In genomic region chr11:103993502-103993901, GRCh38 we compare ENCODE assay signal across 28 cellular contexts. TPM values are rescaled to one million over a fixed set of nuclear protein-coding genes. Genes with fewer than 3 reads are reported as not detected.
"Had no signal": no experiment of that assay in that cellular context is flagged by ENCODE, and none has a peak within 500 bp of the region (broad histone marks: within the 10 kb centered on the region; RNA-seq: fewer than 3 reads in every experiment).

No MANE protein-coding gene starts in this region.

- DNase-seq: cortex of kidney; dorsolateral prefrontal cortex; effector CD8-positive, alpha-beta T cell; foreskin melanocyte; head of caudate nucleus; hippocampal formation; left colon; left ventricle myocardium superior; mesenchymal stem cell; midbrain; occipital lobe; pancreas; right cardiac atrium; small intestine; stimulated activated CD4-positive, alpha-beta T cell treated with anti-CD3 and anti-CD28 coated beads, Interleukin-12 subunit alpha, Interleukin-12 subunit beta, amount 100 ng/mL, for 4 hours; stimulated activated naive CD4-positive, alpha-beta T cell; stomach; substantia nigra; transverse colon had no signal

- H3K27ac Mint-ChIP-seq: natural killer cell treated with Interleukin-12 subunit alpha and Interleukin-12 subunit beta and Interleukin-15 and Interleukin-18, amount 100 ng/mL, for 72 hours; neural progenitor cell; progenitor cell of endocrine pancreas had no signal

- H3K4me3 ChIP-seq: dorsolateral prefrontal cortex, lung, neural progenitor cell, pancreas, stomach, thoracic aorta, transverse colon had no signal

- H3K4me3 Mint-ChIP-seq: natural killer cell treated with Interleukin-12 subunit alpha and Interleukin-12 subunit beta and Interleukin-15 and Interleukin-18, amount 100 ng/mL, for 72 hours; neural progenitor cell had no signal

- H3K9me3 Mint-ChIP-seq: natural killer cell treated with Interleukin-12 subunit alpha and Interleukin-12 subunit beta and Interleukin-15 and Interleukin-18, amount 100 ng/mL, for 72 hours; neural progenitor cell had no signal

- FAIRE-seq: pancreas, small intestine had no signal

- H3K36me3 Mint-ChIP-seq: natural killer cell treated with Interleukin-12 subunit alpha and Interleukin-12 subunit beta and Interleukin-15 and Interleukin-18, amount 100 ng/mL, for 72 hours had no signal

- H3K27me3 Mint-ChIP-seq: natural killer cell treated with Interleukin-12 subunit alpha and Interleukin-12 subunit beta and Interleukin-15 and Interleukin-18, amount 100 ng/mL, for 72 hours; progenitor cell of endocrine pancreas had no signal

RNA-seq across cellular contexts. Expression of gene DDI1, which starts 42.9 kb away (rescaled TPM):
- total RNA-seq: fibroblast of lung; kidney epithelial cell; left colon; left ventricle myocardium superior; lung; natural killer cell treated with Interleukin-12 subunit alpha and Interleukin-12 subunit beta and Interleukin-15 and Interleukin-18, amount 100 ng/mL, for 72 hours; occipital lobe; pancreas; progenitor cell of endocrine pancreas; right cardiac atrium; stomach; thoracic aorta; transverse colon; ureter had no signal
- polyA plus RNA-seq: esophagus, fibroblast of lung, lung, pancreas, right cardiac atrium, small intestine, stomach had no signal
